Comparison of ENCODE assay signal across 18 cellular contexts in the genomic region with DNA sequence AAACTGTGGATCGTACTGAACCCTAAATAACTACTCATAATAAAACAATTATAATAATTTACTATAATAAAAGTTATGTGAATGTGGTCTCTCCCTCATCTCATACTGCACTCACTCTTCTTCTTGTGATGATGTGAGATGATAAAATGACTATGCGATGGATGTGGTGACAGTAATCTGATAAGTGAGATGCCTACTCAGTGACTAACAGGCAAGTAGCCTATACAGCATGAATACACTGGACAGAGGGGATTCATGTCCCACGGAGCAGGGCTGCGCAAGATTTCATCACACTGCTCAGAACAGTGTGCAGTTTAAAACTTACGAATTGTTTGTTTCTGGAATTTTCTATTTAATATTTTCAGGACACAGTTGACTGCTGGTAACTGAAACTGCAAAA.
DNase-seq lines count a peak whose midpoint lies in the region; ATAC-seq and TF ChIP-seq lines count a peak whose summit lies in the region.
"Had no signal": no experiment of that assay in that cellular context is flagged by ENCODE, and none has a peak within 500 bp of the region (broad histone marks: within the 10 kb centered on the region; RNA-seq: fewer than 3 reads in every experiment).

No MANE protein-coding gene starts in this region.

- ATAC-seq in foreskin keratinocyte = no peak
- ATAC-seq in gastrocnemius medialis = no peak
- ATAC-seq: heart right ventricle, sciatic nerve had no signal

- H3K27ac ChIP-seq in foreskin keratinocyte = peak overlapping the region; percentile 99
- H3K27ac ChIP-seq in gastrocnemius medialis = no peak overlapping the region
- H3K27ac ChIP-seq: heart right ventricle had no signal

- no peak for TF ChIP-seq POLR2A in gastrocnemius medialis (IDR thresholded peaks at IDR 0.05)

- peak; percentile 90 for DNase-seq in A172 (ENCODE audit: low spot score)
- DNase-seq in HS-5 (ENCODE audit: low read depth) = peak; percentile 67
- peak; percentile 67 for DNase-seq in adipocyte (ENCODE audit: low read depth)
- DNase-seq in foreskin keratinocyte = no peak
- no peak for DNase-seq in nucleus accumbens (lab: John Stamatoyannopoulos, UW)
- no peak for DNase-seq in gastrocnemius medialis
- no peak for DNase-seq in effector CD4-positive, alpha-beta T cell
- no peak for DNase-seq in NCI-H187 (lab: John Stamatoyannopoulos, UW)
- DNase-seq: amygdala; heart right ventricle; islet precursor cell; MM.1S; NCI-H1694; NCI-H510A treated with DMSO at 0.1 percent for 48 hours; occipital lobe; stimulated activated CD4-positive, alpha-beta T cell treated with anti-CD3 and anti-CD28 coated beads, Interleukin-2, amount 100 ng/mL, for 48 hours; substantia nigra had no signal

- no peak overlapping the region for H3K9ac ChIP-seq in adipocyte (ENCODE audit: low read length)

- H3K9me3 ChIP-seq in adipocyte (ENCODE audit: control insufficient read depth, low read length) (no peaks in the 10 kb centered on the region), gastrocnemius medialis (no peaks in the 10 kb centered on the region)
- H3K9me3 ChIP-seq: heart right ventricle had no signal

- H3K27me3 ChIP-seq in adipocyte (replicated peaks; ENCODE audit: control insufficient read depth, insufficient read depth, low read length) (no peaks in the 10 kb centered on the region), foreskin keratinocyte (no peaks in the 10 kb centered on the region), gastrocnemius medialis (no peaks in the 10 kb centered on the region)
- H3K27me3 ChIP-seq: heart right ventricle had no signal

- H3K4me3 ChIP-seq in adipocyte (ENCODE audit: low read length) = no peak overlapping the region
- no peak overlapping the region for H3K4me3 ChIP-seq in gastrocnemius medialis
- H3K4me3 ChIP-seq: heart right ventricle had no signal

- H3K36me3 ChIP-seq in adipocyte (ENCODE audit: control insufficient read depth, insufficient read depth, low read length, severe bottlenecking) (no peaks in the 10 kb centered on the region), gastrocnemius medialis (no peaks in the 10 kb centered on the region)
- H3K36me3 ChIP-seq: heart right ventricle had no signal

- peaks cover 19% of the 10 kb centered on the region for H3K4me1 ChIP-seq in adipocyte (ENCODE audit: control insufficient read depth, insufficient read depth, low read length)
- H3K4me1 ChIP-seq in foreskin keratinocyte = peaks cover 17% of the 10 kb centered on the region
- peaks cover 6 to 13% of the 10 kb centered on the region in 2 donors for H3K4me1 ChIP-seq in gastrocnemius medialis

- TF ChIP-seq CTCF in foreskin keratinocyte (conservative IDR thresholded peaks at IDR 0.05) (no peak), gastrocnemius medialis (IDR thresholded peaks at IDR 0.05 in 4 of 5, conservative IDR thresholded peaks at IDR 0.05 in 1 of 5) (no peak)

- intact Hi-C loops in gastrocnemius medialis (cut with DNase I; ENCODE audit: low total_unique reads) = loop anchor here (5.0 kb wide), 2 partner anchors 176 to 626 kb away; no protein-coding TSS in a partner anchor

- in situ Hi-C loops in gastrocnemius medialis (cut with MboI; ENCODE audit: low sequenced_read_pairs in 4 of 4) = loop anchor here (5.0 to 25.0 kb wide), 6 partner anchors 173 to 626 kb away; partner anchors contain the start of gene HLX (in 2 of the 4)

Comparison
In these comparisons a context has a peak if more than half of its experiments do, and no peak if none do; other contexts are left out.
1. DNase-seq: peak in A172 (single experiment), HS-5 (single experiment) and adipocyte (single experiment); none in foreskin keratinocyte (0 of 2), nucleus accumbens (0 of 56), gastrocnemius medialis (0 of 2), effector CD4-positive, alpha-beta T cell (single experiment) and NCI-H187 (0 of 2).